In the genomic region with DNA sequence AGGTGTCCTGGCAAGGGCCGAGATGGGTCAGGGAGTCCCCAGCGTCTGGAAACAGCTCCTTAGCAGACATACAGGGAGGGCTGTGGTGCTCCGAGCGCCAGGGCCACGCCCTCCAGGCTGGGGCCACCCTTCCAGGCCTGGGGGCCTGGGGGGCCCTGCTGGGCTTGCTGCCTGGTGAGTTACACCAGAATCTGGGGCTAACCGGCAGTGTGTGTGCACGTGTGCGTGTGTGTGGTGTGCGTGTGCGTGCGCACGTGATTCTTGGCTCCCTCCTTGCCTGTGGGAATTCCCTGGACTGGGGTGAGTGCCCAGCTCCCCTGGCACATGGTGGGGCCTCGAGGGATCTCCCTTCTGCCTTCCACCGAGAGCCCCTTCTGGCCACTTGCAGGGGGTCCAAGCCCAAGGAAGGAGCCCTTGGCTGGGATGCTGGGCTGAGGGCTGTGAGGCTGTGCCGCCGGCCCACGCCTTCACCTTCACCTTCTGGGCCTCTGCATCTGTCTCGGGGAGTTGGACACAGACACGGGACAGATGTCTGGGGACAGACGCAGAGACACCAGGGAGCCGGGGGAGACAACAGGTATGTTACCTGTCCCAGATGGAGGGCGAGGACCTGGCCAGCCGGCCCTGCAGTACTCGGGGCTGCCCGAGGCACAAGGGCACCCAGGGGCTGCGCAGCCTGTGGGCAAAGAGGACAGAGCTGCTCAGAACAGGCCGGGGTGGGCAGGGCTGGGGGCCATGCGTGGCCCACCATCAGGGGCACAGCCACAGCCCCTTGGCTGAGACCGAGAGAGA, we compare ENCODE assay signal across 22 cellular contexts. TPM values are rescaled to one million over a fixed set of nuclear protein-coding genes. Genes with fewer than 3 reads are reported as not detected.
DNase-seq lines count a peak whose midpoint lies in the region; ATAC-seq, FAIRE-seq and TF ChIP-seq lines count a peak whose summit lies in the region.
"Had no signal": no experiment of that assay in that cellular context is flagged by ENCODE, and none has a peak within 500 bp of the region (broad histone marks: within the 10 kb centered on the region; RNA-seq: fewer than 3 reads in every experiment).

No MANE protein-coding gene starts in this region.

- POLR2A ChIA-PET in HEK293 (lab: Yijun Ruan, JAX): no interaction called here
- POLR2A ChIA-PET in GM10248 (lab: Yijun Ruan, JAX): no interaction called here

- H3K4me3 ChIP-seq in BLaER1: no peak overlapping the region
- H3K4me3 ChIP-seq in HEK293 (ENCODE audit: low read depth, low read length): no peak overlapping the region
- H3K4me3 ChIP-seq in body of pancreas: no peak overlapping the region
- no peak overlapping the region for H3K4me3 ChIP-seq in pancreas
- H3K4me3 ChIP-seq: GM23338 had no signal

- TF ChIP-seq CTCF in HEK293 (tag by site-specific recombination; IDR thresholded peaks at IDR 0.05) (no peak), body of pancreas (IDR thresholded peaks at IDR 0.05) (no peak), pancreas (IDR thresholded peaks at IDR 0.05) (no peak), GM10248 (IDR thresholded peaks at IDR 0.05; ENCODE audit: control extremely low read depth, extremely low read depth, low read depth, missing control alignments) (no peak)

- 0 out of 2 replicates have a peak overlapping the region, but pooled peaks have one; percentile 4 for H3K27ac ChIP-seq in BLaER1
- H3K27ac ChIP-seq in HEK293 (ENCODE audit: extremely low read depth, low read depth, low read length): no peak overlapping the region
- peak overlapping the region in 2 of 4 donors; percentile 9 to 36 for H3K27ac ChIP-seq in body of pancreas
- peak overlapping the region in 1 of 4 donors; percentile 33 for H3K27ac ChIP-seq in pancreas

- ATAC-seq in body of pancreas (no peak), pancreas (peak in 3 of 4 donors; percentile 5 to 9 (median 7))
- ATAC-seq: GM23338, HepG2 had no signal

- DNase-seq in body of pancreas (peak in 3 of 4 donors; percentile 44 to 67 (median 65)), pancreas (peak in 1 of 6 donors; percentile 63), ureter (ENCODE audit: low spot score) (no peak), GM10248 (ENCODE audit: extremely low spot score) (no peak), NOMO-1 treated with dmso at 0.1 percent for 144 hours (lab: John Stamatoyannopoulos, UW; ENCODE audit: unreplicated experiment) (no peak)
- DNase-seq: 8988T; C1 segment of cervical spinal cord; CD4-positive, CD25-positive, alpha-beta regulatory T cell; CD8-positive, alpha-beta memory T cell; COR-L47; DMS 273 treated with DMSO at 0.1 percent for 48 hours; DMS53; DND-41; EL; HCEC 1CT; HFFc6 had no signal

- peak overlapping the region; percentile 95 for H3K4me2 ChIP-seq in BLaER1
- H3K4me2 ChIP-seq: GM23338 had no signal

- TF ChIP-seq POLR2A in body of pancreas (IDR thresholded peaks at IDR 0.05): no peak

- WGBS in body of pancreas, 2 donors: 70 to 80% methylated on average over 13 to 27 of the region's 29 CpGs
- 67 to 69% methylated on average over 27 to 29 of the region's 29 CpGs for WGBS in pancreas, 2 donors

- H3K4me1 ChIP-seq in BLaER1: peaks cover 97% of the 10 kb centered on the region
- peaks cover 14% of the 10 kb centered on the region for H3K4me1 ChIP-seq in HEK293 (ENCODE audit: control insufficient read depth, insufficient read depth, low read length)
- peaks cover 77% of the 10 kb centered on the region for H3K4me1 ChIP-seq in body of pancreas
- peaks cover 9 to 16% (median 10%) of the 10 kb centered on the region in 3 donors for H3K4me1 ChIP-seq in pancreas

- CTCF ChIA-PET in HEK293 (lab: Yijun Ruan, JAX): interaction anchor here (0.6 kb wide), 1 partner anchor 99 kb away, joined by 3 read pairs; no protein-coding TSS in a partner anchor
- CTCF ChIA-PET in GM10248 (lab: Yijun Ruan, JAX): interaction anchor here (1.2 kb wide), 1 partner anchor 31 kb away, joined by 3 read pairs; no protein-coding TSS in a partner anchor

- no peaks in the 10 kb centered on the region for H3K9me3 ChIP-seq in BLaER1
- no peaks in the 10 kb centered on the region for H3K9me3 ChIP-seq in HEK293 (ENCODE audit: control insufficient read depth, insufficient read depth, low read depth, low read length)
- H3K9me3 ChIP-seq in body of pancreas: no peaks in the 10 kb centered on the region
- no peaks in the 10 kb centered on the region for H3K9me3 ChIP-seq in pancreas

- H3K9ac ChIP-seq in BLaER1: no peak overlapping the region

- intact Hi-C loops in body of pancreas (cut with DNase I): no loop called here
- intact Hi-C loops in pancreas (cut with DNase I): no loop called here

- H4K20me1 ChIP-seq in BLaER1: no peaks in the 10 kb centered on the region

- no peak for FAIRE-seq in pancreas (lab: Jason Lieb, UNC)
- FAIRE-seq: GM12891, H54, HepG2 had no signal

- no peaks in the 10 kb centered on the region for H3K27me3 ChIP-seq in BLaER1
- no peaks in the 10 kb centered on the region for H3K27me3 ChIP-seq in body of pancreas
- H3K27me3 ChIP-seq in pancreas: no peaks in the 10 kb centered on the region

- H3K36me3 ChIP-seq in BLaER1: no peaks in the 10 kb centered on the region
- H3K36me3 ChIP-seq in HEK293 (ENCODE audit: control insufficient read depth in 2 of 2, insufficient read depth in 1 of 2, low read length in 2 of 2): no peaks in the 10 kb centered on the region
- H3K36me3 ChIP-seq in body of pancreas (replicated peaks in 1 of 2; ENCODE audit: insufficient read depth in 1 of 2, low read depth in 2 of 2): no peaks in the 10 kb centered on the region
- no peaks in the 10 kb centered on the region for H3K36me3 ChIP-seq in pancreas

TF ChIP-seq in HEK293, 187 proteins besides CTCF, POLR2A, EP300 and RAD21:
- TF ChIP-seq ZSCAN16 (tag by site-specific recombination; IDR thresholded peaks at IDR 0.05) (no peak), ZNF629 (tag by site-specific recombination; IDR thresholded peaks at IDR 0.05) (no peak), ZNF292 (tag by site-specific recombination; IDR thresholded peaks at IDR 0.05; ENCODE audit: borderline replicate concordance, low read depth) (no peak), ZNF585B (tag by site-specific recombination; IDR thresholded peaks at IDR 0.05) (no peak), ZNF19 (tag by site-specific recombination; IDR thresholded peaks at IDR 0.05; ENCODE audit: low read depth) (no peak), ZNF354C (tag by site-specific recombination; IDR thresholded peaks at IDR 0.05; ENCODE audit: borderline replicate concordance, low read depth) (no peak), KLF1 (tag by site-specific recombination; IDR thresholded peaks at IDR 0.05) (peak; percentile 78), ZNF112 (tag by site-specific recombination; IDR thresholded peaks at IDR 0.05) (no peak), ZNF121 (tag by site-specific recombination; IDR thresholded peaks at IDR 0.05) (no peak), ZXDB (tag by site-specific recombination; IDR thresholded peaks at IDR 0.05) (no peak), GLIS2 (tag by site-specific recombination; IDR thresholded peaks at IDR 0.05) (0 out of 2 replicates have a peak, but pooled peaks have one; percentile 16), GLIS1 (tag by site-specific recombination; IDR thresholded peaks at IDR 0.05) (no peak)
TF ChIP-seq in HEK293: peak in this region for 2.

RNA-seq across cellular contexts. Expression of a gene that starts 37.2 kb away (rescaled TPM):
- total RNA-seq in body of pancreas (10 to 100 TPM; 23.9 to 28.7 TPM), pancreas (10 to 100 TPM in 4 of 6 donors, 1 to 10 TPM in 2; 9.1 to 18.2 (median 13.2) TPM), ureter (4.2 TPM)
- 10 to 100 TPM; 20.5 to 32.2 TPM for polyA plus RNA-seq in pancreas
- total RNA-seq: HepG2 had no signal
- polyA plus RNA-seq: HepG2 had no signal

Comparison
In these comparisons a context has a peak if more than half of its experiments do, and no peak if none do; other contexts are left out.
1. DNase-seq: peak in body of pancreas (3 of 4); none in ureter (single experiment), GM10248 (single experiment) and NOMO-1 treated with dmso at 0.1 percent for 144 hours (single experiment).